In genomic region chr1:35559317-35559944, GRCh38 we compare ENCODE assay signal across 2 cellular contexts.
TF ChIP-seq lines count a peak whose summit lies in the region.

No MANE protein-coding gene starts in this region.

TF ChIP-seq in GM23338, 12 proteins besides CTCF, POLR2A, EP300 and RAD21:
- TF ChIP-seq ETS1 (IDR thresholded peaks at IDR 0.05) (no peak), EZH2 (IDR thresholded peaks at IDR 0.05; ENCODE audit: low read depth, unreplicated experiment) (no peak), CREB1 (CRISPR knock-in tag; IDR thresholded peaks at IDR 0.05; ENCODE audit: low read depth) (no peak), ZNF114 (CRISPR knock-in tag; IDR thresholded peaks at IDR 0.05) (no peak), ZNF331 (CRISPR knock-in tag; IDR thresholded peaks at IDR 0.05; ENCODE audit: low read depth) (no peak), EZH2phosphoT487 (IDR thresholded peaks at IDR 0.05; ENCODE audit: unreplicated experiment) (no peak), POLR2AphosphoS5 (IDR thresholded peaks at IDR 0.05; ENCODE audit: low read depth) (no peak), STAT1 (IDR thresholded peaks at IDR 0.05; ENCODE audit: unreplicated experiment) (no peak), NANOG (IDR thresholded peaks at IDR 0.05; ENCODE audit: borderline replicate concordance) (no peak), ZNF462 (CRISPR knock-in tag; IDR thresholded peaks at IDR 0.05) (no peak), JUNB (IDR thresholded peaks at IDR 0.05; ENCODE audit: unreplicated experiment) (no peak), REST (IDR thresholded peaks at IDR 0.05; ENCODE audit: unreplicated experiment) (no peak)

TF ChIP-seq in H1, 55 proteins besides CTCF, POLR2A, EP300 and RAD21:
- no peak for TF ChIP-seq SAP30 (IDR thresholded peaks at IDR 0.05; ENCODE audit: insufficient read depth, insufficient replicate concordance, low read length)
- no peak for TF ChIP-seq ZNF274 (IDR thresholded peaks at IDR 0.05; ENCODE audit: borderline replicate concordance, extremely low read depth, low read length)
- TF ChIP-seq RNF2 (IDR thresholded peaks at IDR 0.05; ENCODE audit: borderline replicate concordance, low read depth, low read length, missing control alignments, poor library complexity, severe bottlenecking): no peak
- TF ChIP-seq POU5F1 (IDR thresholded peaks at IDR 0.05; ENCODE audit: low read depth, low read length): no peak
- no peak for TF ChIP-seq RBBP5 (IDR thresholded peaks at IDR 0.05; ENCODE audit: borderline replicate concordance, low read depth, low read length)
- TF ChIP-seq CHD7 (IDR thresholded peaks at IDR 0.05; ENCODE audit: insufficient replicate concordance, low read length): no peak
- no peak for TF ChIP-seq YY1 (IDR thresholded peaks at IDR 0.05; ENCODE audit: low read depth, low read length)
- no peak for TF ChIP-seq TAF7 (optimal IDR thresholded peaks at IDR 0.05; ENCODE audit: borderline replicate concordance, low read depth, low read length)
- TF ChIP-seq HDAC2 (IDR thresholded peaks at IDR 0.05; ENCODE audit: borderline replicate concordance in 1 of 2, low read depth in 2 of 2, low read length in 2 of 2): no peak
- no peak for TF ChIP-seq MAX (IDR thresholded peaks at IDR 0.05)
- TF ChIP-seq NANOG (IDR thresholded peaks at IDR 0.05; ENCODE audit: insufficient read depth, low read depth, low read length, poor library complexity, severe bottlenecking): no peak
